Comparison of ENCODE assay signal across 1 cellular context in genomic region chr6:111842271-111842822, GRCh38.
TF ChIP-seq lines count a peak whose summit lies in the region.

No MANE protein-coding gene starts in this region.

TF ChIP-seq in GM12878, 131 proteins besides CTCF, POLR2A, EP300 and RAD21 (continued from another document):
- no peak for TF ChIP-seq USF2 (IDR thresholded peaks at IDR 0.05; ENCODE audit: borderline replicate concordance, low read depth, low read length)
- no peak for TF ChIP-seq RUNX3 (IDR thresholded peaks at IDR 0.05; ENCODE audit: low read length)
- TF ChIP-seq CBX3 (IDR thresholded peaks at IDR 0.05; ENCODE audit: borderline replicate concordance, low read depth) = no peak
- no peak for TF ChIP-seq RELA (IDR thresholded peaks at IDR 0.05; ENCODE audit: borderline replicate concordance, partially characterized antibody)
- no peak for TF ChIP-seq SREBF1 (IDR thresholded peaks at IDR 0.05; ENCODE audit: low read length)
- no peak for TF ChIP-seq IKZF2 (IDR thresholded peaks at IDR 0.05)
- no peak for TF ChIP-seq NR2C1 (IDR thresholded peaks at IDR 0.05)
- no peak for TF ChIP-seq SP1 (IDR thresholded peaks at IDR 0.05; ENCODE audit: low read depth, low read length)
- no peak for TF ChIP-seq MXI1 (IDR thresholded peaks at IDR 0.05; ENCODE audit: low read depth, low read length)
- TF ChIP-seq SMARCA5 (IDR thresholded peaks at IDR 0.05) = no peak
- TF ChIP-seq MAX (IDR thresholded peaks at IDR 0.05; ENCODE audit: low read depth, low read length) = no peak
- TF ChIP-seq CEBPZ (IDR thresholded peaks at IDR 0.05; ENCODE audit: low read depth, low read length) = no peak
